Comparison of ENCODE assay signal across 37 cellular contexts in the genomic region with DNA sequence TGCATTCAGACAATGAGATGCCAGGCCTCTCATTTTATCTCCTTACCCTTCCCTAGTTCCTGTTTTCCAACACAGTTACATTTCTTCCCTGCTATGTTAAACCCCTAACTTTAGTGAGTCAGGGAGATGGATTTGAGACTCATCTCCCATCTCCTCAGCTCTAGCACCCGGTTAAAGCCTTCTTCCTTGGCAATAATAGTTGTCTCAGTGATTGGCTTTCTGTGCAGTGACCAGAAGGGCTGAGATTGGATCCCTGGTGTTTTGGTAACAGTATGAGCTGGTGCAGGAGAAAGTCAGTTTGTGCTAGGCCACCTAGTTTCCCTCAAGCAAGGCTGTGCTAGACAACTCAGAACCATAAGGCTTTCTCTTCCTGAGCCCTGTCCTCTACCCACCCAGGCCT.
DNase-seq lines count a peak whose midpoint lies in the region; ATAC-seq, FAIRE-seq and TF ChIP-seq lines count a peak whose summit lies in the region.
"Had no signal": no experiment of that assay in that cellular context is flagged by ENCODE, and none has a peak within 500 bp of the region (broad histone marks: within the 10 kb centered on the region; RNA-seq: fewer than 3 reads in every experiment).

No MANE protein-coding gene starts in this region.

- no peaks in the 10 kb centered on the region for H3K79me2 ChIP-seq in HepG2 (ENCODE audit: insufficient read depth, low read length)
- H3K79me2 ChIP-seq in GM12878 (ENCODE audit: control insufficient read depth, insufficient read depth, low read length) = no peaks in the 10 kb centered on the region
- no peaks in the 10 kb centered on the region for H3K79me2 ChIP-seq in K562 (ENCODE audit: control insufficient read depth, insufficient read depth, low read length)

- H3K36me3 Mint-ChIP-seq in neural crest cell (ENCODE audit: low read depth) = no peaks in the 10 kb centered on the region
- H3K36me3 Mint-ChIP-seq: CD14-positive monocyte; CD4-positive, alpha-beta memory T cell; CD4-positive, CD25-positive, alpha-beta regulatory T cell; CD8-positive, alpha-beta memory T cell; CD8-positive, alpha-beta T cell had no signal

- no peak overlapping the region for H3K9ac ChIP-seq in HepG2 (ENCODE audit: insufficient read depth, low read depth, low read length)
- H3K9ac ChIP-seq in GM12878 (ENCODE audit: control insufficient read depth, insufficient read depth, low read length) = no peak overlapping the region
- no peak overlapping the region for H3K9ac ChIP-seq in K562 (ENCODE audit: insufficient read depth in 1 of 2, low read depth in 2 of 2, low read length in 2 of 2)
- H3K9ac ChIP-seq: BLaER1; BLaER1 treated with 17β-estradiol and CSF1 and Interleukin-3, amounts not matched to agents 10 nM and 100 nM had no signal

- peaks cover 5% of the 10 kb centered on the region for H3K4me1 Mint-ChIP-seq in neural crest cell
- H3K4me1 Mint-ChIP-seq: B cell; CD4-positive, alpha-beta memory T cell; CD4-positive, CD25-positive, alpha-beta regulatory T cell; CD8-positive, alpha-beta memory T cell had no signal

- CTCF ChIA-PET in HepG2 (lab: Yijun Ruan, JAX; ENCODE audit: low intra/inter-chr PET ratio, low total read pairs) (no interaction called here), GM12878 (lab: Yijun Ruan, JAX) (no interaction called here), K562 (lab: Yijun Ruan, JAX; ENCODE audit: low intra/inter-chr PET ratio) (no interaction called here)

- no peak for TF ChIP-seq RAD21 in HepG2 (CRISPR knock-in tag; IDR thresholded peaks at IDR 0.05)
- TF ChIP-seq RAD21 in GM12878 (IDR thresholded peaks at IDR 0.05; ENCODE audit: insufficient read depth, low read depth, low read length) = no peak
- no peak for TF ChIP-seq RAD21 in K562 (CRISPR knock-in tag; conservative IDR thresholded peaks at IDR 0.05 in 1 of 2, IDR thresholded peaks at IDR 0.05 in 1 of 2)

- intact Hi-C loops in HepG2 (cut with micrococcal nuclease; ENCODE audit: unreplicated experiment) (no loop called here), right lobe of liver (cut with DNase I) (no loop called here), GM12878 (cut with micrococcal nuclease; ENCODE audit: unreplicated experiment) (no loop called here), K562 (cut with micrococcal nuclease) (no loop called here)

- 0% methylated on average over 1 of the region's 1 CpG for WGBS in HepG2 (ENCODE audit: low lambda C conversion rate)
- 69% methylated on average over 1 of the region's 1 CpG for WGBS in right lobe of liver (ENCODE audit: insufficient coverage, low coverage, low lambda C conversion rate, missing lambda C conversion rate)
- WGBS in GM12878 (ENCODE audit: insufficient coverage, insufficient replicate concordance, low lambda C conversion rate, missing lambda C conversion rate) = 4% methylated on average over 1 of the region's 1 CpG
- WGBS in K562 (ENCODE audit: insufficient coverage, low coverage, missing lambda C conversion rate) = 0% methylated on average over 1 of the region's 1 CpG

- no peak overlapping the region for H3K4me2 ChIP-seq in HepG2 (ENCODE audit: low read depth, low read length)
- H3K4me2 ChIP-seq in GM12878 (ENCODE audit: control insufficient read depth, insufficient read depth) = no peak overlapping the region
- H3K4me2 ChIP-seq in K562 (ENCODE audit: insufficient read depth, low read length) = no peak overlapping the region
- H3K4me2 ChIP-seq: A549; BLaER1; BLaER1 treated with 17β-estradiol and CSF1 and Interleukin-3, amounts not matched to agents 10 nM and 100 nM had no signal

- H3K9me1 ChIP-seq in K562 (ENCODE audit: control insufficient read depth, insufficient read depth, low read length) = no peaks in the 10 kb centered on the region

- no peak overlapping the region for H2AFZ ChIP-seq in HepG2 (ENCODE audit: low read length)
- H2AFZ ChIP-seq in GM12878 (ENCODE audit: control insufficient read depth, low read depth, low read length) = no peak overlapping the region
- no peak overlapping the region for H2AFZ ChIP-seq in K562 (ENCODE audit: low read depth, low read length)

- H3K36me3 ChIP-seq in HepG2 (replicated peaks in 1 of 2; ENCODE audit: control insufficient read depth in 1 of 2, insufficient read depth in 2 of 2, low read length in 2 of 2) (no peaks in the 10 kb centered on the region), right lobe of liver (no peaks in the 10 kb centered on the region), GM12878 (ENCODE audit: control insufficient read depth in 2 of 2, insufficient read depth in 2 of 2, low read length in 1 of 2) (no peaks in the 10 kb centered on the region), K562 (ENCODE audit: control insufficient read depth, insufficient read depth, low read length) (no peaks in the 10 kb centered on the region)
- H3K36me3 ChIP-seq: BLaER1; BLaER1 treated with 17β-estradiol and CSF1 and Interleukin-3, amounts not matched to agents 10 nM and 100 nM had no signal

- H3K4me3 Mint-ChIP-seq in neural crest cell = no peak overlapping the region
- H3K4me3 Mint-ChIP-seq: B cell; CD14-positive monocyte; CD4-positive, alpha-beta memory T cell; CD4-positive, alpha-beta T cell; CD4-positive, CD25-positive, alpha-beta regulatory T cell; CD8-positive, alpha-beta memory T cell; CD8-positive, alpha-beta T cell had no signal

- SMC1A ChIA-PET in GM12878 (lab: Charles Lee; ENCODE audit: uncharacterized antibody, unreplicated experiment) = interaction anchor here (0.8 to 1.7 kb wide), 6 partner anchors 15 to 1131 kb away, joined by 3 to 5 read pairs (median 3); no protein-coding TSS in a partner anchor

- RAD21 ChIA-PET in GM12878 (lab: Charles Lee; ENCODE audit: unreplicated experiment) = no interaction called here

- ATAC-seq in HepG2 (no peak), right lobe of liver (no peak), GM12878 (no peak), K562 (no peak)
- ATAC-seq: A549; CD8-positive, alpha-beta T cell had no signal

- H3K4me3 ChIP-seq in HepG2 (replicated peaks in 1 of 3; ENCODE audit: insufficient read depth in 1 of 3, low read depth in 2 of 3, low read length in 3 of 3) = no peak overlapping the region
- no peak overlapping the region for H3K4me3 ChIP-seq in right lobe of liver
- H3K4me3 ChIP-seq in GM12878 = no peak overlapping the region
- H3K4me3 ChIP-seq in K562 = no peak overlapping the region
- H3K4me3 ChIP-seq: A549; BLaER1; BLaER1 treated with 17β-estradiol and CSF1 and Interleukin-3, amounts not matched to agents 10 nM and 100 nM had no signal

- DNase-seq in HepG2 (ENCODE audit: low spot score) (no peak), right lobe of liver (no peak), GM12878 (ENCODE audit: low read depth, low spot score) (no peak), K562 (ENCODE audit: extremely low read depth in 1 of 4, low spot score in 3 of 4) (no peak), neural crest cell (ENCODE audit: low read depth, low spot score) (no peak), activated T-cell treated with anti-CD3 and anti-CD28 coated beads for 4 hours (no peak), NCI-H526 treated with DMSO at 0.1 percent for 48 hours (lab: John Stamatoyannopoulos, UW) (no peak), putamen (ENCODE audit: low spot score) (no peak)
- DNase-seq: 8988T; ACHN; AML-193; BE2C; C1 segment of cervical spinal cord; Caco-2; Calu3; CD4-positive, alpha-beta memory T cell; CD4-positive, alpha-beta T cell; CD4-positive, CD25-positive, alpha-beta regulatory T cell; CD8-positive, alpha-beta memory T cell; CD8-positive, alpha-beta T cell; COR-L47; DMS 273 treated with DMSO at 0.1 percent for 48 hours; DMS153; DMS53; DMS79; DMS79 treated with DMSO at 0.1 percent for 48 hours; DND-41; EL had no signal

- H3K27me3 ChIP-seq in HepG2 (ENCODE audit: control insufficient read depth in 1 of 2, insufficient read depth in 2 of 2, low read length in 2 of 2) (no peaks in the 10 kb centered on the region), right lobe of liver (no peaks in the 10 kb centered on the region), GM12878 (replicated peaks in 1 of 2; ENCODE audit: control insufficient read depth in 2 of 2, insufficient read depth in 2 of 2, low read length in 1 of 2) (no peaks in the 10 kb centered on the region), K562 (ENCODE audit: control insufficient read depth in 2 of 2, insufficient read depth in 2 of 2, low read length in 2 of 2) (no peaks in the 10 kb centered on the region)
- H3K27me3 ChIP-seq: BE2C; BLaER1; BLaER1 treated with 17β-estradiol and CSF1 and Interleukin-3, amounts not matched to agents 10 nM and 100 nM had no signal

- no peak for TF ChIP-seq POLR2A in HepG2 (IDR thresholded peaks at IDR 0.05; ENCODE audit: insufficient read depth in 1 of 2, low read depth in 2 of 2, low read length in 2 of 2)
- TF ChIP-seq POLR2A in right lobe of liver (IDR thresholded peaks at IDR 0.05) = no peak
- TF ChIP-seq POLR2A in GM12878 (IDR thresholded peaks at IDR 0.05; ENCODE audit: low read depth, low read length) = no peak
- TF ChIP-seq POLR2A in K562 (conservative IDR thresholded peaks at IDR 0.05) = no peak

- H3K27ac Mint-ChIP-seq in neural crest cell (ENCODE audit: unreplicated experiment) = peak overlapping the region; percentile 50
- H3K27ac Mint-ChIP-seq: B cell; CD4-positive, alpha-beta memory T cell; CD4-positive, alpha-beta T cell; CD4-positive, CD25-positive, alpha-beta regulatory T cell; CD8-positive, alpha-beta memory T cell; CD8-positive, alpha-beta T cell had no signal

- H4K20me1 ChIP-seq in HepG2 (ENCODE audit: insufficient read depth, low read length) (no peaks in the 10 kb centered on the region), GM12878 (ENCODE audit: control insufficient read depth, insufficient read depth) (no peaks in the 10 kb centered on the region), K562 (replicated peaks; ENCODE audit: control insufficient read depth, insufficient read depth, low read length) (no peaks in the 10 kb centered on the region)
- H4K20me1 ChIP-seq: BLaER1; BLaER1 treated with 17β-estradiol and CSF1 and Interleukin-3, amounts not matched to agents 10 nM and 100 nM had no signal

- no peaks in the 10 kb centered on the region for H3K4me1 ChIP-seq in HepG2 (ENCODE audit: insufficient read depth, low read length)
- no peaks in the 10 kb centered on the region for H3K4me1 ChIP-seq in right lobe of liver
- no peaks in the 10 kb centered on the region for H3K4me1 ChIP-seq in GM12878 (ENCODE audit: control insufficient read depth, insufficient read depth, low read length)
- no peaks in the 10 kb centered on the region for H3K4me1 ChIP-seq in K562 (replicated peaks in 1 of 2; ENCODE audit: control insufficient read depth in 2 of 2, insufficient read depth in 2 of 2, low read length in 2 of 2)
- H3K4me1 ChIP-seq: A549, BE2C, Caco-2 had no signal

- H3K27ac ChIP-seq in HepG2 (ENCODE audit: extremely low read length, insufficient read depth, low read length) (no peak overlapping the region), right lobe of liver (no peak overlapping the region), GM12878 (ENCODE audit: control insufficient read depth, insufficient read depth) (no peak overlapping the region), K562 (ENCODE audit: extremely low read depth, low read depth, low read length) (no peak overlapping the region)
- H3K27ac ChIP-seq: 22Rv1; A549; BLaER1; BLaER1 treated with 17β-estradiol and CSF1 and Interleukin-3, amounts not matched to agents 10 nM and 100 nM; C4-2B had no signal

- in situ Hi-C loops in HepG2 (cut with HindIII; ENCODE audit: extremely low pct_ligation_motif_present, low pct_unique_long_range_greater_than_20kb) = no loop called here
- in situ Hi-C loops in GM12878 (cut with MboI) = no loop called here
- in situ Hi-C loops in K562 (cut with MboI) = no loop called here

- H3K27me3 Mint-ChIP-seq in neural crest cell (ENCODE audit: low read depth) = no peaks in the 10 kb centered on the region
- H3K27me3 Mint-ChIP-seq: B cell; CD4-positive, alpha-beta memory T cell; CD4-positive, alpha-beta T cell; CD4-positive, CD25-positive, alpha-beta regulatory T cell had no signal

- FAIRE-seq in HepG2 (lab: Jason Lieb, UNC) = no peak
- no peak for FAIRE-seq in GM12878 (lab: Jason Lieb, UNC)
- FAIRE-seq in K562 (lab: Jason Lieb, UNC) = no peak
- FAIRE-seq: A204.1, A549, D721Med had no signal

- no peak for TF ChIP-seq CTCF in HepG2 (CRISPR knock-in tag; IDR thresholded peaks at IDR 0.05)
- no peak for TF ChIP-seq CTCF in right lobe of liver (IDR thresholded peaks at IDR 0.05)
- TF ChIP-seq CTCF in GM12878 (IDR thresholded peaks at IDR 0.05 in 2 of 3, conservative IDR thresholded peaks at IDR 0.05 in 1 of 3; ENCODE audit: control insufficient read depth in 2 of 3, extremely low read depth in 1 of 3, insufficient read depth in 1 of 3, low read depth in 3 of 3, low read length in 3 of 3) = no peak
- no peak for TF ChIP-seq CTCF in K562 (IDR thresholded peaks at IDR 0.05 in 2 of 3, conservative IDR thresholded peaks at IDR 0.05 in 1 of 3; ENCODE audit: insufficient read depth in 2 of 3, low read depth in 1 of 3, low read length in 3 of 3)
- no peak for TF ChIP-seq CTCF in neural crest cell (conservative IDR thresholded peaks at IDR 0.05)

- peaks cover 51% of the 10 kb centered on the region for H3K9me3 ChIP-seq in HepG2 (ENCODE audit: low read length)
- H3K9me3 ChIP-seq in right lobe of liver = no peaks in the 10 kb centered on the region
- peaks cover 3% of the 10 kb centered on the region; the same call in 1 of the 3 replicates for H3K9me3 ChIP-seq in GM12878 (replicated peaks; ENCODE audit: control insufficient read depth, insufficient read depth, low read length)
- no peaks in the 10 kb centered on the region for H3K9me3 ChIP-seq in K562 (replicated peaks; ENCODE audit: control insufficient read depth, insufficient read depth, low read depth, low read length)
- H3K9me3 ChIP-seq: A549, BE2C, Caco-2 had no signal

- BruUV-seq in HepG2 (replicated peaks; lab: Mats Ljungman, UMichigan) (no TSS peak), GM12878 (replicated peaks; lab: Mats Ljungman, UMichigan) (no TSS peak), K562 (replicated peaks; lab: Mats Ljungman, UMichigan) (no TSS peak)

- TF ChIP-seq EP300 in HepG2 (IDR thresholded peaks at IDR 0.05; ENCODE audit: low read depth in 2 of 2, low read length in 2 of 2) (no peak), HepG2 (CRISPR knock-in tag; IDR thresholded peaks at IDR 0.05; ENCODE audit: borderline replicate concordance) (no peak), GM12878 (IDR thresholded peaks at IDR 0.05; ENCODE audit: borderline replicate concordance in 1 of 2, control insufficient read depth in 1 of 2, low read depth in 2 of 2, low read length in 2 of 2) (no peak), K562 (IDR thresholded peaks at IDR 0.05; ENCODE audit: low read length) (no peak)

- peaks cover 7% of the 10 kb centered on the region for H3K9me3 Mint-ChIP-seq in neural crest cell
- H3K9me3 Mint-ChIP-seq: CD4-positive, alpha-beta T cell; CD8-positive, alpha-beta T cell had no signal

- POLR2A ChIA-PET in HepG2 (lab: Yijun Ruan, JAX) (no interaction called here), GM12878 (lab: Charles Lee) (no interaction called here), K562 (lab: Yijun Ruan, JAX) (interaction anchor here (0.6 kb wide), 1 partner anchor 78 kb away, joined by 3 read pairs; no protein-coding TSS in a partner anchor)
